In the genomic region with DNA sequence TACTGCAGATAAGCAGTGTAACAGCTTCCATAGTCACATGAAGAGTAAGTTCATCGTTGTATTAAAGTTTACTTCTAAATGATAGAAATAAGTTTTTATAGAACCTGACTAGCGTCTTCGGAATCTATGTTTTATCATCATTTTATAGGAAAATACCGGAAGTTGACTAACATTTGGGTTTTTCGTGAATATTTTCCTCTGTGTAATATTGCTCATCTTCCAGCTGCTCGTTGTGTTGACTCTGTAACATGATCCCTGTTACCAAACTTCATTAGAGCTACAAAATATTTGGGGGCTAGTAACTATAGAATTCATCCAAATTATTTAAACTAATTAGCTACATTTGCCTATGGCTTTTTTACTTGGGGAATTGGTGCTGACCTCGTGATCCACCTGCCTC, we compare ENCODE assay signal across 19 cellular contexts.
"Had no signal": no experiment of that assay in that cellular context is flagged by ENCODE, and none has a peak within 500 bp of the region (broad histone marks: within the 10 kb centered on the region; RNA-seq: fewer than 3 reads in every experiment).

No MANE protein-coding gene starts in this region.

- H3K4me1 Mint-ChIP-seq: activated CD4-positive, alpha-beta T cell treated with anti-CD3 and anti-CD28 coated beads for 36 hours; activated CD8-positive, alpha-beta memory T cell treated with anti-CD3 and anti-CD28 coated beads, Interleukin-2, amount 10 ng/mL, durations not matched to agents 7 days and 5 days; activated naive CD4-positive, alpha-beta T cell treated with anti-CD3 and anti-CD28 coated beads, Interleukin-2, amount 10 ng/mL, durations not matched to agents 7 days and 5 days; immature natural killer cell had no signal

- H3K27ac Mint-ChIP-seq: activated CD4-positive, alpha-beta memory T cell treated with anti-CD3 and anti-CD28 coated beads for 36 hours; activated CD4-positive, alpha-beta T cell treated with anti-CD3 and anti-CD28 coated beads for 36 hours; activated CD8-positive, alpha-beta memory T cell treated with anti-CD3 and anti-CD28 coated beads, Interleukin-2, amount 10 ng/mL, durations not matched to agents 7 days and 5 days; activated naive CD4-positive, alpha-beta T cell treated with anti-CD3 and anti-CD28 coated beads, Interleukin-2, amount 10 ng/mL, durations not matched to agents 7 days and 5 days; activated T-helper 2 cell treated with anti-CD3 and anti-CD28 coated beads, Interferon-gamma antibody, Interleukin-2, Interleukin-4, amounts not matched to agents 10 μg/mL and 5 μg/mL and 100 μg/mL, durations not matched to agents 14 hours and 24 hours and 36 hours; immature natural killer cell; T-helper 1 cell treated with Interleukin-12 subunit alpha and Interleukin-12 subunit beta and Interleukin-4 antibody, amounts not matched to agents 30 μg/mL and 1 μg/mL, for 36 hours had no signal

- ATAC-seq: activated CD4-positive, alpha-beta T cell treated with anti-CD3 and anti-CD28 coated beads for 36 hours; activated CD8-positive, alpha-beta memory T cell treated with anti-CD3 and anti-CD28 coated beads, Interleukin-2, amount 10 ng/mL, durations not matched to agents 7 days and 5 days; left colon; lower lobe of right lung; sciatic nerve had no signal

- H3K27ac ChIP-seq: coronary artery, esophagus muscularis mucosa, lower lobe of right lung, stomach had no signal

- H3K4me3 Mint-ChIP-seq: activated CD4-positive, alpha-beta memory T cell treated with anti-CD3 and anti-CD28 coated beads for 36 hours; activated CD4-positive, alpha-beta T cell treated with anti-CD3 and anti-CD28 coated beads for 36 hours; activated CD8-positive, alpha-beta memory T cell treated with anti-CD3 and anti-CD28 coated beads, Interleukin-2, amount 10 ng/mL, durations not matched to agents 7 days and 5 days; activated naive CD4-positive, alpha-beta T cell treated with anti-CD3 and anti-CD28 coated beads, Interleukin-2, amount 10 ng/mL, durations not matched to agents 7 days and 5 days; immature natural killer cell; T-helper 1 cell treated with Interleukin-12 subunit alpha and Interleukin-12 subunit beta and Interleukin-4 antibody, amounts not matched to agents 30 μg/mL and 1 μg/mL, for 36 hours had no signal

- H3K4me1 ChIP-seq: esophagus muscularis mucosa, lower lobe of right lung, stomach had no signal

- FAIRE-seq: frontal cortex, urothelium cell line had no signal

- H3K27me3 ChIP-seq: esophagus muscularis mucosa, stomach had no signal

- DNase-seq: activated CD4-positive, alpha-beta memory T cell treated with anti-CD3 and anti-CD28 coated beads for 36 hours; activated CD4-positive, alpha-beta T cell treated with anti-CD3 and anti-CD28 coated beads for 36 hours; activated CD8-positive, alpha-beta memory T cell treated with anti-CD3 and anti-CD28 coated beads, Interleukin-2, amount 10 ng/mL, durations not matched to agents 7 days and 5 days; activated naive CD4-positive, alpha-beta T cell treated with anti-CD3 and anti-CD28 coated beads, Interleukin-2, amount 10 ng/mL, durations not matched to agents 7 days and 5 days; activated T-cell treated with anti-CD3 and anti-CD28 coated beads, Interleukin-2, amount 50 U/mL, for 1 hour; central memory CD4-positive, alpha-beta T cell; immature natural killer cell; left colon; lower lobe of right lung; stimulated activated CD4-positive, alpha-beta T cell treated with anti-CD3 and anti-CD28 coated beads, Interleukin-12 subunit alpha, Interleukin-12 subunit beta, amount 100 ng/mL, for 4 hours; stimulated activated CD4-positive, alpha-beta T cell treated with anti-CD3 and anti-CD28 coated beads, Interleukin-2, amount 100 ng/mL, for 24 hours; stomach had no signal

- H3K9me3 Mint-ChIP-seq: activated CD4-positive, alpha-beta memory T cell treated with anti-CD3 and anti-CD28 coated beads for 36 hours; activated naive CD4-positive, alpha-beta T cell treated with anti-CD3 and anti-CD28 coated beads, Interleukin-2, amount 10 ng/mL, durations not matched to agents 7 days and 5 days; activated T-helper 2 cell treated with anti-CD3 and anti-CD28 coated beads, Interferon-gamma antibody, Interleukin-2, Interleukin-4, amounts not matched to agents 10 μg/mL and 5 μg/mL and 100 μg/mL, durations not matched to agents 14 hours and 24 hours and 36 hours; immature natural killer cell; T-helper 1 cell treated with Interleukin-12 subunit alpha and Interleukin-12 subunit beta and Interleukin-4 antibody, amounts not matched to agents 30 μg/mL and 1 μg/mL, for 36 hours had no signal

- H3K4me3 ChIP-seq: coronary artery, esophagus muscularis mucosa, lower lobe of right lung, stomach had no signal

- H3K9me3 ChIP-seq: esophagus muscularis mucosa, lower lobe of right lung, stomach had no signal

- H3K27me3 Mint-ChIP-seq: activated CD4-positive, alpha-beta memory T cell treated with anti-CD3 and anti-CD28 coated beads for 36 hours; activated CD4-positive, alpha-beta T cell treated with anti-CD3 and anti-CD28 coated beads for 36 hours; activated CD8-positive, alpha-beta memory T cell treated with anti-CD3 and anti-CD28 coated beads, Interleukin-2, amount 10 ng/mL, durations not matched to agents 7 days and 5 days; activated naive CD4-positive, alpha-beta T cell treated with anti-CD3 and anti-CD28 coated beads, Interleukin-2, amount 10 ng/mL, durations not matched to agents 7 days and 5 days had no signal
